10 cellular contexts compared by ENCODE assay signal in genomic region chr18:31102020-31102684, GRCh38. TPM values are rescaled to one million over a fixed set of nuclear protein-coding genes. Genes with fewer than 3 reads are reported as not detected.
DNase-seq lines count a peak whose midpoint lies in the region; ATAC-seq, FAIRE-seq and TF ChIP-seq lines count a peak whose summit lies in the region.
"Had no signal": no experiment of that assay in that cellular context is flagged by ENCODE, and none has a peak within 500 bp of the region (broad histone marks: within the 10 kb centered on the region; RNA-seq: fewer than 3 reads in every experiment).

DSC2 (minus strand) TSS chr18:31102421; CDS start chr18:31101971, 450 bp downstream.

- TF ChIP-seq EP300 in A549 (IDR thresholded peaks at IDR 0.05): no peak

- peak within 1 kb of the TSS; percentile 74 for H3K4me3 ChIP-seq in A549
- H3K4me3 ChIP-seq in NB4 (ENCODE audit: low read depth, low read length): peak within 1 kb of the TSS; percentile 62
- H3K4me3 ChIP-seq in endodermal cell (ENCODE audit: low read length): peak within 1 kb of the TSS; percentile 92
- H3K4me3 ChIP-seq in mucosa of stomach (ENCODE audit: low read length): peak within 1 kb of the TSS; percentile 43

- H3K27ac ChIP-seq in A549: peak within 1 kb of the TSS; percentile 71 to 89
- peak within 1 kb of the TSS; percentile 62 for H3K27ac ChIP-seq in endodermal cell (ENCODE audit: low read depth, low read length)

- no peaks in the 10 kb centered on the region for H3K27me3 Mint-ChIP-seq in endodermal cell (ENCODE audit: insufficient read depth)
- peaks cover 38 to 52% of the 10 kb centered on the region in 2 donors for H3K27me3 Mint-ChIP-seq in stimulated activated naive B cell treated with anti-CD40 and anti-IgM and Interleukin-4, amounts not matched to agents 10 μg/mL and 1 μg/mL and 100 μg/mL, for 72 hours
- H3K27me3 Mint-ChIP-seq: CD4-positive, CD25-positive, alpha-beta regulatory T cell had no signal

- TF ChIP-seq RAD21 in A549 (conservative IDR thresholded peaks at IDR 0.05 in 1 of 2, IDR thresholded peaks at IDR 0.05 in 1 of 2): no peak

- 0% methylated on average over 1 of the region's 44 CpGs for WGBS in A549 (ENCODE audit: missing lambda C conversion rate)
- WGBS in endodermal cell (ENCODE audit: insufficient coverage in 1 of 2, insufficient read length in 1 of 2), 2 experiments: 0 to 1% methylated on average over 13 to 44 of the region's 44 CpGs

- peak within 1 kb of the TSS; percentile 94 for H3K4me3 Mint-ChIP-seq in endodermal cell
- peak within 1 kb of the TSS in 1 of 2 donors; percentile 44 for H3K4me3 Mint-ChIP-seq in stimulated activated naive B cell treated with anti-CD40 and anti-IgM and Interleukin-4, amounts not matched to agents 10 μg/mL and 1 μg/mL and 100 μg/mL, for 72 hours
- H3K4me3 Mint-ChIP-seq: CD4-positive, CD25-positive, alpha-beta regulatory T cell had no signal

- H3K9me3 ChIP-seq in A549 (no peaks in the 10 kb centered on the region), endodermal cell (ENCODE audit: control insufficient read depth, low read length) (no peaks in the 10 kb centered on the region), mucosa of stomach (ENCODE audit: control insufficient read depth, low read length) (no peaks in the 10 kb centered on the region)

- CTCF ChIA-PET in A549 (lab: Yijun Ruan, JAX): no interaction called here

- H3K4me2 ChIP-seq in A549: peak within 1 kb of the TSS; percentile 72

- no peak for TF ChIP-seq POLR2A in A549 (IDR thresholded peaks at IDR 0.05; ENCODE audit: low read length)
- no peak for TF ChIP-seq POLR2A in NB4 (IDR thresholded peaks at IDR 0.05; ENCODE audit: extremely low read depth, insufficient read length)

- POLR2A ChIA-PET in A549 (lab: Yijun Ruan, JAX): no interaction called here

- peak; percentile 52 to 74; a peak in 5 of 6 replicates for ATAC-seq in A549
- ATAC-seq in stimulated activated naive B cell treated with anti-CD40 and anti-IgM and Interleukin-4, amounts not matched to agents 10 μg/mL and 1 μg/mL and 100 μg/mL, for 72 hours (replicated peaks): no peak

- no peaks in the 10 kb centered on the region for H3K36me3 Mint-ChIP-seq in endodermal cell (ENCODE audit: low read depth)
- no peaks in the 10 kb centered on the region for H3K36me3 Mint-ChIP-seq in stimulated activated naive B cell treated with anti-CD40 and anti-IgM and Interleukin-4, amounts not matched to agents 10 μg/mL and 1 μg/mL and 100 μg/mL, for 72 hours
- H3K36me3 Mint-ChIP-seq: CD4-positive, CD25-positive, alpha-beta regulatory T cell had no signal

- no peaks in the 10 kb centered on the region for H3K9me3 Mint-ChIP-seq in endodermal cell
- H3K9me3 Mint-ChIP-seq in stimulated activated naive B cell treated with anti-CD40 and anti-IgM and Interleukin-4, amounts not matched to agents 10 μg/mL and 1 μg/mL and 100 μg/mL, for 72 hours: no peaks in the 10 kb centered on the region

- no peak for FAIRE-seq in A549 (lab: Jason Lieb, UNC)

- no peaks in the 10 kb centered on the region for H3K36me3 ChIP-seq in endodermal cell (ENCODE audit: control insufficient read depth, insufficient read depth, low read length)
- H3K36me3 ChIP-seq in mucosa of stomach (ENCODE audit: control insufficient read depth, insufficient read depth, low read length): no peaks in the 10 kb centered on the region

- peak within 1 kb of the TSS; percentile 98 for H3K27ac Mint-ChIP-seq in endodermal cell
- no peak within 1 kb of the TSS for H3K27ac Mint-ChIP-seq in stimulated activated naive B cell treated with anti-CD40 and anti-IgM and Interleukin-4, amounts not matched to agents 10 μg/mL and 1 μg/mL and 100 μg/mL, for 72 hours
- H3K27ac Mint-ChIP-seq: CD4-positive, CD25-positive, alpha-beta regulatory T cell had no signal

- peak within 1 kb of the TSS; percentile 84 for H3K9ac ChIP-seq in endodermal cell (ENCODE audit: extremely low read depth, low read length, poor library complexity, severe bottlenecking)
- H3K9ac ChIP-seq in mucosa of stomach (ENCODE audit: low read length): peak within 1 kb of the TSS; percentile 94

- H3K4me1 ChIP-seq in A549 (no peaks in the 10 kb centered on the region), endodermal cell (ENCODE audit: control insufficient read depth, insufficient read depth, low read length) (no peaks in the 10 kb centered on the region), mucosa of stomach (ENCODE audit: control insufficient read depth, insufficient read depth, low read length) (peaks cover 6% of the 10 kb centered on the region)

- H3K27me3 ChIP-seq in endodermal cell (ENCODE audit: control insufficient read depth, insufficient read depth, low read length, poor library complexity, severe bottlenecking) (no peaks in the 10 kb centered on the region), mucosa of stomach (ENCODE audit: control insufficient read depth, insufficient read depth, low read length) (no peaks in the 10 kb centered on the region)

- DNase-seq in A549 (ENCODE audit: low read depth in 1 of 2, low spot score in 1 of 2) (peak in 1 of 2 experiments; percentile 14), NB4 (ENCODE audit: low read depth) (no peak), endodermal cell (peak; percentile 90), superior temporal gyrus (ENCODE audit: extremely low spot score) (no peak), middle frontal gyrus (ENCODE audit: extremely low spot score, low spot score) (no peak)
- no peak for DNase-seq in activated effector memory CD4-positive, alpha-beta T cell treated with anti-CD3 and anti-CD28 coated beads, Interleukin-2, amount 50 U/mL, for 16 hours
- DNase-seq in stimulated activated naive B cell treated with anti-CD40 and anti-IgM and Interleukin-4, amounts not matched to agents 10 μg/mL and 1 μg/mL and 100 μg/mL, for 72 hours: no peak
- DNase-seq: CD4-positive, CD25-positive, alpha-beta regulatory T cell; NCI-H2171 treated with DMSO at 0.1 percent for 48 hours had no signal

- H3K4me1 Mint-ChIP-seq in endodermal cell: peaks cover 30% of the 10 kb centered on the region
- no peaks in the 10 kb centered on the region for H3K4me1 Mint-ChIP-seq in stimulated activated naive B cell treated with anti-CD40 and anti-IgM and Interleukin-4, amounts not matched to agents 10 μg/mL and 1 μg/mL and 100 μg/mL, for 72 hours
- H3K4me1 Mint-ChIP-seq: CD4-positive, CD25-positive, alpha-beta regulatory T cell had no signal

- TF ChIP-seq CTCF in A549 (IDR thresholded peaks at IDR 0.05) (0 out of 3 replicates have a peak, but pooled peaks have one; percentile 3), NB4 (IDR thresholded peaks at IDR 0.05; ENCODE audit: low read depth, low read length) (no peak), endodermal cell (conservative IDR thresholded peaks at IDR 0.05) (no peak)

TF ChIP-seq in A549, 52 proteins besides CTCF, POLR2A, EP300 and RAD21:
- no peak for TF ChIP-seq ZNF302 (CRISPR knock-in tag; IDR thresholded peaks at IDR 0.05)
- peak; percentile 50; the same call in 1 of the 2 replicates for TF ChIP-seq PHF8 (IDR thresholded peaks at IDR 0.05; ENCODE audit: borderline replicate concordance, low read depth)

RNA-seq across cellular contexts. Expression of gene DSC2, which starts in this region (rescaled TPM):
- 1.9 and 2.0 TPM in 2 replicates for polyA plus RNA-seq in A549 (2011; rRNA removed)
- 0.21 TPM in 2 replicates for polyA plus RNA-seq in A549 (2012; cell fraction: cytosol; rRNA removed)
- 0.22 TPM in 2 replicates for polyA plus RNA-seq in A549 (2012; cell fraction: nucleus; rRNA removed)
- 0.63 to 0.87 TPM (median 0.73 TPM) in 3 replicates for polyA plus RNA-seq in A549 (2017; fragmentation: RNase III; extraction: RNeasy Plus Mini Kit Qiagen cat#74134 plus additional on column Dnase treatment)
- polyA minus RNA-seq in A549 (2011; rRNA and poly(A)+ RNA removed): 2.2 and 2.4 TPM in 2 replicates
- total RNA-seq in endodermal cell: 10 to 100 TPM; 58.4 to 72.4 TPM
- 22.7 TPM for polyA plus RNA-seq in endodermal cell (2013, experiment 1 of 2)
- polyA plus RNA-seq in endodermal cell (2013, experiment 2 of 2): 21.9 TPM
- total RNA-seq: CD4-positive, CD25-positive, alpha-beta regulatory T cell had no signal
- polyA plus RNA-seq: CD4-positive, CD25-positive, alpha-beta regulatory T cell had no signal

Comparison
In these comparisons a context has a peak if more than half of its experiments do, and no peak if none do; other contexts are left out.
1. ATAC-seq: peak in A549 (2 of 2); none in stimulated activated naive B cell treated with anti-CD40 and anti-IgM and Interleukin-4, amounts not matched to agents 10 μg/mL and 1 μg/mL and 100 μg/mL, for 72 hours (0 of 2).
2. Peak in every context shown above with its lines, with median percentiles within 50 percentile points of each other: H3K4me3 ChIP-seq.